In genomic region chr4:51872283-51872997, GRCh38 we compare ENCODE assay signal across 26 cellular contexts.
"Had no signal": no experiment of that assay in that cellular context is flagged by ENCODE, and none has a peak within 500 bp of the region (broad histone marks: within the 10 kb centered on the region; RNA-seq: fewer than 3 reads in every experiment).

No MANE protein-coding gene starts in this region.

- H3K4me3 ChIP-seq: coronary artery, dorsolateral prefrontal cortex, heart left ventricle, left lung, lung, mucosa of descending colon, pancreas, SJSA1, thoracic aorta, upper lobe of left lung had no signal

- H3K27me3 Mint-ChIP-seq: activated CD4-positive, alpha-beta T cell treated with anti-CD3 and anti-CD28 coated beads, Interleukin-2, amount 10 ng/mL, durations not matched to agents 7 days and 5 days; activated naive CD8-positive, alpha-beta T cell treated with anti-CD3 and anti-CD28 coated beads, Interleukin-2, amount 10 ng/mL, durations not matched to agents 7 days and 5 days; effector memory CD8-positive, alpha-beta T cell; natural killer cell treated with Interleukin-12 subunit alpha and Interleukin-12 subunit beta and Interleukin-15 and Interleukin-18, amount 100 ng/mL, for 72 hours had no signal

- H3K4me1 Mint-ChIP-seq: activated CD4-positive, alpha-beta T cell treated with anti-CD3 and anti-CD28 coated beads, Interleukin-2, amount 10 ng/mL, durations not matched to agents 7 days and 5 days; activated naive CD8-positive, alpha-beta T cell treated with anti-CD3 and anti-CD28 coated beads, Interleukin-2, amount 10 ng/mL, durations not matched to agents 7 days and 5 days had no signal

- H3K4me1 ChIP-seq: heart left ventricle, left lung, pancreas, SJSA1, upper lobe of left lung had no signal

- H3K27ac Mint-ChIP-seq: activated CD4-positive, alpha-beta T cell treated with anti-CD3 and anti-CD28 coated beads, Interleukin-2, amount 10 ng/mL, durations not matched to agents 7 days and 5 days; activated naive CD8-positive, alpha-beta T cell treated with anti-CD3 and anti-CD28 coated beads, Interleukin-2, amount 10 ng/mL, durations not matched to agents 7 days and 5 days; natural killer cell treated with Interleukin-12 subunit alpha and Interleukin-12 subunit beta and Interleukin-15 and Interleukin-18, amount 100 ng/mL, for 72 hours had no signal

- H3K9me3 ChIP-seq: left lung, neutrophil, pancreas, SJSA1, thoracic aorta, upper lobe of left lung had no signal

- H3K4me3 Mint-ChIP-seq: activated CD4-positive, alpha-beta T cell treated with anti-CD3 and anti-CD28 coated beads, Interleukin-2, amount 10 ng/mL, durations not matched to agents 7 days and 5 days; activated naive CD8-positive, alpha-beta T cell treated with anti-CD3 and anti-CD28 coated beads, Interleukin-2, amount 10 ng/mL, durations not matched to agents 7 days and 5 days; effector memory CD8-positive, alpha-beta T cell; natural killer cell treated with Interleukin-12 subunit alpha and Interleukin-12 subunit beta and Interleukin-15 and Interleukin-18, amount 100 ng/mL, for 72 hours had no signal

- H3K27ac ChIP-seq: brain microvascular endothelial cell, coronary artery, heart left ventricle, left lung, neutrophil, pancreas, SJSA1, thoracic aorta, upper lobe of left lung had no signal

- DNase-seq: activated CD4-positive, alpha-beta T cell treated with anti-CD3 and anti-CD28 coated beads for 1 hour; activated CD4-positive, alpha-beta T cell treated with anti-CD3 and anti-CD28 coated beads, Interleukin-2, amount 10 ng/mL, durations not matched to agents 7 days and 5 days; activated effector memory CD4-positive, alpha-beta T cell treated with Interleukin-2 at 50 U/mL for 16 hours; activated naive CD4-positive, alpha-beta T cell treated with Interleukin-2 at 50 U/mL for 16 hours; activated naive CD8-positive, alpha-beta T cell treated with anti-CD3 and anti-CD28 coated beads, Interleukin-2, amount 10 ng/mL, durations not matched to agents 7 days and 5 days; activated T-cell treated with anti-CD3 and anti-CD28 coated beads for 4 hours; amniotic stem cell; brain microvascular endothelial cell; dorsolateral prefrontal cortex; effector memory CD8-positive, alpha-beta T cell; heart left ventricle; kidney glomerular epithelial cell; left lung; mucosa of descending colon; pancreas; right cardiac atrium; stimulated activated CD4-positive, alpha-beta T cell treated with anti-CD3 and anti-CD28 coated beads, Interleukin-2, amount 100 ng/mL, for 48 hours; stimulated activated naive CD8-positive, alpha-beta T cell treated with anti-CD3 and anti-CD28 coated beads, Interleukin-15, Interleukin-2, amounts not matched to agents 100 U/mL and 50 U/mL, for 24 hours; T-helper 9 cell; upper lobe of left lung had no signal

- H3K27me3 ChIP-seq: brain microvascular endothelial cell, dorsolateral prefrontal cortex, heart left ventricle, left lung, neutrophil, pancreas, SJSA1, upper lobe of left lung had no signal

- ATAC-seq: effector memory CD8-positive, alpha-beta T cell; heart left ventricle; left lung; mucosa of descending colon; pancreas; right cardiac atrium; stimulated activated naive CD8-positive, alpha-beta T cell treated with anti-CD3 and anti-CD28 coated beads, Interleukin-15, Interleukin-2, amounts not matched to agents 100 U/mL and 50 U/mL, for 24 hours had no signal

- H3K9me3 Mint-ChIP-seq: activated CD4-positive, alpha-beta T cell treated with anti-CD3 and anti-CD28 coated beads, Interleukin-2, amount 10 ng/mL, durations not matched to agents 7 days and 5 days; effector memory CD8-positive, alpha-beta T cell; natural killer cell treated with Interleukin-12 subunit alpha and Interleukin-12 subunit beta and Interleukin-15 and Interleukin-18, amount 100 ng/mL, for 72 hours had no signal
